1 cellular context compared by ENCODE assay signal in genomic region chr19:1901940-1902404, GRCh38.
A peak's percentile ranks its signal among the peaks of the same experiment; 100 is the strongest.
TF ChIP-seq lines count a peak whose summit lies in the region.

No MANE protein-coding gene starts in this region.

TF ChIP-seq in HepG2, 621 proteins besides CTCF, POLR2A, EP300 and RAD21 (continued from another document and continues in another):
- TF ChIP-seq ZNF121 (CRISPR knock-in tag; IDR thresholded peaks at IDR 0.05): peak; percentile 74; the same call in 1 of the 2 replicates
- no peak for TF ChIP-seq POGZ (CRISPR knock-in tag; IDR thresholded peaks at IDR 0.05)
- TF ChIP-seq ZNF510 (CRISPR knock-in tag; IDR thresholded peaks at IDR 0.05; ENCODE audit: low read depth): no peak
- TF ChIP-seq, protein P1, sequence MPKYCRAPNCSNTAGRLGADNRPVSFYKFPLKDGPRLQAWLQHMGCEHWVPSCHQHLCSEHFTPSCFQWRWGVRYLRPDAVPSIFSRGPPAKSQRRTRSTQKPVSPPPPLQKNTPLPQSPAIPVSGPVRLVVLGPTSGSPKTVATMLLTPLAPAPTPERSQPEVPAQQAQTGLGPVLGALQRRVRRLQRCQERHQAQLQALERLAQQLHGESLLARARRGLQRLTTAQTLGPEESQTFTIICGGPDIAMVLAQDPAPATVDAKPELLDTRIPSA (CRISPR knock-in tag; IDR thresholded peaks at IDR 0.05; ENCODE audit: borderline replicate concordance): no peak
- TF ChIP-seq, protein P2, sequence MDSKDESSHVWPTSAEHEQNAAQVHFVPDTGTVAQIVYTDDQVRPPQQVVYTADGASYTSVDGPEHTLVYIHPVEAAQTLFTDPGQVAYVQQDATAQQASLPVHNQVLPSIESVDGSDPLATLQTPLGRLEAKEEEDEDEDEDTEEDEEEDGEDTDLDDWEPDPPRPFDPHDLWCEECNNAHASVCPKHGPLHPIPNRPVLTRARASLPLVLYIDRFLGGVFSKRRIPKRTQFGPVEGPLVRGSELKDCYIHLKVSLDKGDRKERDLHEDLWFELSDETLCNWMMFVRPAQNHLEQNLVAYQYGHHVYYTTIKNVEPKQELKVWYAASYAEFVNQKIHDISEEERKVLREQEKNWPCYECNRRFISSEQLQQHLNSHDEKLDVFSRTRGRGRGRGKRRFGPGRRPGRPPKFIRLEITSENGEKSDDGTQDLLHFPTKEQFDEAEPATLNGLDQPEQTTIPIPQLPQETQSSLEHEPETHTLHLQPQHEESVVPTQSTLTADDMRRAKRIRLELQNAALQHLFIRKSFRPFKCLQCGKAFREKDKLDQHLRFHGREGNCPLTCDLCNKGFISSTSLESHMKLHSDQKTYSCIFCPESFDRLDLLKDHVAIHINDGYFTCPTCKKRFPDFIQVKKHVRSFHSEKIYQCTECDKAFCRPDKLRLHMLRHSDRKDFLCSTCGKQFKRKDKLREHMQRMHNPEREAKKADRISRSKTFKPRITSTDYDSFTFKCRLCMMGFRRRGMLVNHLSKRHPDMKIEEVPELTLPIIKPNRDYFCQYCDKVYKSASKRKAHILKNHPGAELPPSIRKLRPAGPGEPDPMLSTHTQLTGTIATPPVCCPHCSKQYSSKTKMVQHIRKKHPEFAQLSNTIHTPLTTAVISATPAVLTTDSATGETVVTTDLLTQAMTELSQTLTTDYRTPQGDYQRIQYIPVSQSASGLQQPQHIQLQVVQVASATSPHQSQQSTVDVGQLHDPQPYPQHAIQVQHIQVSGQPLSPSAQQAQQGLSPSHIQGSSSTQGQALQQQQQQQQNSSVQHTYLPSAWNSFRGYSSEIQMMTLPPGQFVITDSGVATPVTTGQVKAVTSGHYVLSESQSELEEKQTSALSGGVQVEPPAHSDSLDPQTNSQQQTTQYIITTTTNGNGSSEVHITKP (CRISPR knock-in tag; IDR thresholded peaks at IDR 0.05; ENCODE audit: low read depth): no peak
- TF ChIP-seq NBN (conservative IDR thresholded peaks at IDR 0.05): no peak
- TF ChIP-seq ZNF350 (CRISPR knock-in tag; IDR thresholded peaks at IDR 0.05; ENCODE audit: borderline replicate concordance, low read depth): no peak
- TF ChIP-seq ZNF253 (CRISPR knock-in tag; IDR thresholded peaks at IDR 0.05; ENCODE audit: borderline replicate concordance): no peak
- TF ChIP-seq, protein P3, sequence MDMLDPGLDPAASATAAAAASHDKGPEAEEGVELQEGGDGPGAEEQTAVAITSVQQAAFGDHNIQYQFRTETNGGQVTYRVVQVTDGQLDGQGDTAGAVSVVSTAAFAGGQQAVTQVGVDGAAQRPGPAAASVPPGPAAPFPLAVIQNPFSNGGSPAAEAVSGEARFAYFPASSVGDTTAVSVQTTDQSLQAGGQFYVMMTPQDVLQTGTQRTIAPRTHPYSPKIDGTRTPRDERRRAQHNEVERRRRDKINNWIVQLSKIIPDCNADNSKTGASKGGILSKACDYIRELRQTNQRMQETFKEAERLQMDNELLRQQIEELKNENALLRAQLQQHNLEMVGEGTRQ (IDR thresholded peaks at IDR 0.05; ENCODE audit: low read depth, low read length): no peak
- TF ChIP-seq, protein P3 (CRISPR knock-in tag; IDR thresholded peaks at IDR 0.05; ENCODE audit: borderline replicate concordance): no peak
- TF ChIP-seq RARA (CRISPR knock-in tag; IDR thresholded peaks at IDR 0.05): no peak
- no peak; the same call in 1 of the 2 replicates for TF ChIP-seq RXRA (CRISPR knock-in tag; IDR thresholded peaks at IDR 0.05)
- TF ChIP-seq PRMT3 (CRISPR knock-in tag; IDR thresholded peaks at IDR 0.05; ENCODE audit: borderline replicate concordance, low read depth): no peak
- no peak for TF ChIP-seq ZBTB34 (CRISPR knock-in tag; IDR thresholded peaks at IDR 0.05)
- TF ChIP-seq, protein P4, sequence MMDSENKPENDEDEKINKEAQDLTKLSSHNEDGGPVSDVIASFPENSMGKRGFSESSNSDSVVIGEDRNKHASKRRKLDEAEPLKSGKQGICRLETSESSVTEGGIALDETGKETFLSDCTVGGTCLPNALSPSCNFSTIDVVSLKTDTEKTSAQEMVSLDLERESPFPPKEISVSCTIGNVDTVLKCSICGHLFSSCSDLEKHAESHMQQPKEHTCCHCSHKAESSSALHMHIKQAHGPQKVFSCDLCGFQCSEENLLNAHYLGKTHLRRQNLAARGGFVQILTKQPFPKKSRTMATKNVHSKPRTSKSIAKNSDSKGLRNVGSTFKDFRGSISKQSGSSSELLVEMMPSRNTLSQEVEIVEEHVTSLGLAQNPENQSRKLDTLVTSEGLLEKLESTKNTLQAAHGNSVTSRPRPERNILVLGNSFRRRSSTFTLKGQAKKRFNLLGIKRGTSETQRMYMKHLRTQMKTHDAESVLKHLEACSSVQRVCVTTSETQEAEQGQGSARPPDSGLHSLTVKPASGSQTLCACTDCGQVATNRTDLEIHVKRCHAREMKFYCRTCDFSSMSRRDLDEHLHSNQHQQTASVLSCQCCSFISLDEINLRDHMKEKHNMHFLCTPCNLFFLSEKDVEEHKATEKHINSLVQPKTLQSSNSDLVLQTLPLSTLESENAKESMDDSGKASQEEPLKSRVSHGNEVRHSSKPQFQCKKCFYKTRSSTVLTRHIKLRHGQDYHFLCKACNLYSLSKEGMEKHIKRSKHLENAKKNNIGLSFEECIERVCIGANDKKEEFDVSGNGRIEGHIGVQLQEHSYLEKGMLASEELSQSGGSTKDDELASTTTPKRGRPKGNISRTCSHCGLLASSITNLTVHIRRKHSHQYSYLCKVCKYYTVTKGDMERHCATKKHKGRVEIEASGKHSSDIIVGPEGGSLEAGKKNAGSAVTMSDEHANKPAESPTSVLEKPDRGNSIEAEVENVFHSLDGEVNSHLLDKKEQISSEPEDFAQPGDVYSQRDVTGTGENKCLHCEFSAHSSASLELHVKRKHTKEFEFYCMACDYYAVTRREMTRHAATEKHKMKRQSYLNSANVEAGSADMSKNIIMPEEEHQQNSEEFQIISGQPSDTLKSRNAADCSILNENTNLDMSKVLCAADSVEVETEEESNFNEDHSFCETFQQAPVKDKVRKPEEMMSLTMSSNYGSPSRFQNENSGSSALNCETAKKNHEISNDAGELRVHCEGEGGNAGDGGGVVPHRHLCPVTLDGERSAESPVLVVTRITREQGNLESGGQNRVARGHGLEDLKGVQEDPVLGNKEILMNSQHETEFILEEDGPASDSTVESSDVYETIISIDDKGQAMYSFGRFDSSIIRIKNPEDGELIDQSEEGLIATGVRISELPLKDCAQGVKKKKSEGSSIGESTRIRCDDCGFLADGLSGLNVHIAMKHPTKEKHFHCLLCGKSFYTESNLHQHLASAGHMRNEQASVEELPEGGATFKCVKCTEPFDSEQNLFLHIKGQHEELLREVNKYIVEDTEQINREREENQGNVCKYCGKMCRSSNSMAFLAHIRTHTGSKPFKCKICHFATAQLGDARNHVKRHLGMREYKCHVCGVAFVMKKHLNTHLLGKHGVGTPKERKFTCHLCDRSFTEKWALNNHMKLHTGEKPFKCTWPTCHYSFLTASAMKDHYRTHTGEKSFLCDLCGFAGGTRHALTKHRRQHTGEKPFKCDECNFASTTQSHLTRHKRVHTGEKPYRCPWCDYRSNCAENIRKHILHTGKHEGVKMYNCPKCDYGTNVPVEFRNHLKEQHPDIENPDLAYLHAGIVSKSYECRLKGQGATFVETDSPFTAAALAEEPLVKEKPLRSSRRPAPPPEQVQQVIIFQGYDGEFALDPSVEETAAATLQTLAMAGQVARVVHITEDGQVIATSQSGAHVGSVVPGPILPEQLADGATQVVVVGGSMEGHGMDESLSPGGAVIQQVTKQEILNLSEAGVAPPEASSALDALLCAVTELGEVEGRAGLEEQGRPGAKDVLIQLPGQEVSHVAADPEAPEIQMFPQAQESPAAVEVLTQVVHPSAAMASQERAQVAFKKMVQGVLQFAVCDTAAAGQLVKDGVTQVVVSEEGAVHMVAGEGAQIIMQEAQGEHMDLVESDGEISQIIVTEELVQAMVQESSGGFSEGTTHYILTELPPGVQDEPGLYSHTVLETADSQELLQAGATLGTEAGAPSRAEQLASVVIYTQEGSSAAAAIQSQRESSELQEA (CRISPR knock-in tag; IDR thresholded peaks at IDR 0.05; ENCODE audit: not compliant biosample characterization): no peak
- TF ChIP-seq ZNF841 (CRISPR knock-in tag; IDR thresholded peaks at IDR 0.05; ENCODE audit: borderline replicate concordance): no peak
- peak; percentile 66 for TF ChIP-seq BHLHE40 (IDR thresholded peaks at IDR 0.05; ENCODE audit: low read length)
- no peak for TF ChIP-seq CENPT (CRISPR knock-in tag; IDR thresholded peaks at IDR 0.05; ENCODE audit: low read depth)
- TF ChIP-seq KDM2A (CRISPR knock-in tag; IDR thresholded peaks at IDR 0.05; ENCODE audit: borderline replicate concordance, low read depth): peak; percentile 15; the same call in 1 of the 2 replicates
- TF ChIP-seq PRPF4 (IDR thresholded peaks at IDR 0.05; ENCODE audit: low read depth, low read length, poor library complexity, severe bottlenecking): no peak
- no peak for TF ChIP-seq ZNF225 (CRISPR knock-in tag; IDR thresholded peaks at IDR 0.05)
- no peak for TF ChIP-seq CAMTA2 (CRISPR knock-in tag; IDR thresholded peaks at IDR 0.05; ENCODE audit: borderline replicate concordance)
- TF ChIP-seq NFIC (IDR thresholded peaks at IDR 0.05; ENCODE audit: low read length): no peak
- no peak for TF ChIP-seq NKX3-1 (CRISPR knock-in tag; IDR thresholded peaks at IDR 0.05)
- TF ChIP-seq, protein P5, sequence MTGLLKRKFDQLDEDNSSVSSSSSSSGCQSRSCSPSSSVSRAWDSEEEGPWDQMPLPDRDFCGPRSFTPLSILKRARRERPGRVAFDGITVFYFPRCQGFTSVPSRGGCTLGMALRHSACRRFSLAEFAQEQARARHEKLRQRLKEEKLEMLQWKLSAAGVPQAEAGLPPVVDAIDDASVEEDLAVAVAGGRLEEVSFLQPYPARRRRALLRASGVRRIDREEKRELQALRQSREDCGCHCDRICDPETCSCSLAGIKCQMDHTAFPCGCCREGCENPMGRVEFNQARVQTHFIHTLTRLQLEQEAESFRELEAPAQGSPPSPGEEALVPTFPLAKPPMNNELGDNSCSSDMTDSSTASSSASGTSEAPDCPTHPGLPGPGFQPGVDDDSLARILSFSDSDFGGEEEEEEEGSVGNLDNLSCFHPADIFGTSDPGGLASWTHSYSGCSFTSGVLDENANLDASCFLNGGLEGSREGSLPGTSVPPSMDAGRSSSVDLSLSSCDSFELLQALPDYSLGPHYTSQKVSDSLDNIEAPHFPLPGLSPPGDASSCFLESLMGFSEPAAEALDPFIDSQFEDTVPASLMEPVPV (CRISPR knock-in tag; IDR thresholded peaks at IDR 0.05): no peak
- TF ChIP-seq SRSF9 (IDR thresholded peaks at IDR 0.05; ENCODE audit: borderline replicate concordance, insufficient read depth, low read depth, low read length, poor library complexity, severe bottlenecking): no peak
- no peak for TF ChIP-seq ZFP41 (CRISPR knock-in tag; IDR thresholded peaks at IDR 0.05; ENCODE audit: borderline replicate concordance)
- TF ChIP-seq ZNF224 (CRISPR knock-in tag; IDR thresholded peaks at IDR 0.05): no peak
- no peak for TF ChIP-seq TCF7 (IDR thresholded peaks at IDR 0.05; ENCODE audit: low read depth)
- no peak for TF ChIP-seq ATF7 (IDR thresholded peaks at IDR 0.05)
- no peak for TF ChIP-seq ATF7 (CRISPR knock-in tag; IDR thresholded peaks at IDR 0.05)
- TF ChIP-seq ZNF577 (CRISPR knock-in tag; IDR thresholded peaks at IDR 0.05; ENCODE audit: borderline replicate concordance, low read depth): no peak
- TF ChIP-seq ZNF768 (CRISPR knock-in tag; IDR thresholded peaks at IDR 0.05): no peak
- TF ChIP-seq DNMT3B (CRISPR knock-in tag; conservative IDR thresholded peaks at IDR 0.05): no peak
- TF ChIP-seq, protein P6, sequence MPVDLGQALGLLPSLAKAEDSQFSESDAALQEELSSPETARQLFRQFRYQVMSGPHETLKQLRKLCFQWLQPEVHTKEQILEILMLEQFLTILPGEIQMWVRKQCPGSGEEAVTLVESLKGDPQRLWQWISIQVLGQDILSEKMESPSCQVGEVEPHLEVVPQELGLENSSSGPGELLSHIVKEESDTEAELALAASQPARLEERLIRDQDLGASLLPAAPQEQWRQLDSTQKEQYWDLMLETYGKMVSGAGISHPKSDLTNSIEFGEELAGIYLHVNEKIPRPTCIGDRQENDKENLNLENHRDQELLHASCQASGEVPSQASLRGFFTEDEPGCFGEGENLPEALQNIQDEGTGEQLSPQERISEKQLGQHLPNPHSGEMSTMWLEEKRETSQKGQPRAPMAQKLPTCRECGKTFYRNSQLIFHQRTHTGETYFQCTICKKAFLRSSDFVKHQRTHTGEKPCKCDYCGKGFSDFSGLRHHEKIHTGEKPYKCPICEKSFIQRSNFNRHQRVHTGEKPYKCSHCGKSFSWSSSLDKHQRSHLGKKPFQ (CRISPR knock-in tag; IDR thresholded peaks at IDR 0.05; ENCODE audit: insufficient replicate concordance): peak; percentile 97
- no peak for TF ChIP-seq PATZ1 (CRISPR knock-in tag; IDR thresholded peaks at IDR 0.05)
- no peak for TF ChIP-seq TCF7L2 (IDR thresholded peaks at IDR 0.05; ENCODE audit: low read depth, low read length)
- TF ChIP-seq, protein P7, sequence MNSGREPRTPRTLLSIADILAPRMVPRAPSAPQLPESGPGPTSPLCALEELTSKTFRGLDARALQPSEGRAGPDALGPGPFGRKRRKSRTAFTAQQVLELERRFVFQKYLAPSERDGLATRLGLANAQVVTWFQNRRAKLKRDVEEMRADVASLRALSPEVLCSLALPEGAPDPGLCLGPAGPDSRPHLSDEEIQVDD (CRISPR knock-in tag; IDR thresholded peaks at IDR 0.05; ENCODE audit: borderline replicate concordance): no peak
- 0 out of 2 replicates have a peak, but pooled peaks have one; percentile 22 for TF ChIP-seq FOXJ3 (CRISPR knock-in tag; IDR thresholded peaks at IDR 0.05; ENCODE audit: borderline replicate concordance)
